19 cellular contexts compared by ENCODE assay signal in genomic region chr11:105780781-105781525, GRCh38.
"Had no signal": no experiment of that assay in that cellular context is flagged by ENCODE, and none has a peak within 500 bp of the region (broad histone marks: within the 10 kb centered on the region; RNA-seq: fewer than 3 reads in every experiment).

No MANE protein-coding gene starts in this region.

- H3K36me3 ChIP-seq: esophagus muscularis mucosa, gastroesophageal sphincter, neural progenitor cell, ovary had no signal

- H3K27me3 ChIP-seq: esophagus muscularis mucosa, gastroesophageal sphincter, neural progenitor cell, ovary had no signal

- FAIRE-seq: kidney had no signal

- ATAC-seq: gastroesophageal sphincter; natural killer cell; right cardiac atrium; stimulated activated effector memory CD8-positive, alpha-beta T cell treated with anti-CD3 and anti-CD28 coated beads, Interleukin-12 subunit alpha, Interleukin-12 subunit beta, amount 100 ng/mL, for 72 hours; stimulated activated naive CD8-positive, alpha-beta T cell treated with anti-CD3 and anti-CD28 coated beads, Interleukin-15, Interleukin-2, amounts not matched to agents 100 U/mL and 50 U/mL, for 24 hours had no signal

- H3K4me1 ChIP-seq: esophagus muscularis mucosa, gastroesophageal sphincter had no signal

- DNase-seq: central memory CD4-positive, alpha-beta T cell; cortex of kidney; effector memory CD4-positive, alpha-beta T cell; kidney; mammary epithelial cell; natural killer cell; nucleus accumbens; ovary; right cardiac atrium; stimulated activated CD4-positive, alpha-beta T cell treated with anti-CD3 and anti-CD28 coated beads, Interleukin-4, amount 100 ng/mL, for 1 hour; stimulated activated CD8-positive, alpha-beta memory T cell treated with anti-CD3 and anti-CD28 coated beads, Interleukin-4, amount 100 ng/mL, for 48 hours; stimulated activated naive CD8-positive, alpha-beta T cell treated with anti-CD3 and anti-CD28 coated beads, Interleukin-15, Interleukin-2, amounts not matched to agents 100 U/mL and 50 U/mL, for 24 hours; trophoblast cell had no signal

- H3K4me3 ChIP-seq: esophagus muscularis mucosa, gastroesophageal sphincter, neural progenitor cell, ovary, smooth muscle cell had no signal

- H3K9me3 ChIP-seq: esophagus muscularis mucosa, gastroesophageal sphincter, ovary had no signal

- H3K27ac ChIP-seq: epithelial cell of prostate, esophagus muscularis mucosa, gastroesophageal sphincter, neural progenitor cell, ovary had no signal
